In genomic region chr3:49166752-49167556, GRCh38 we compare ENCODE assay signal across 8 cellular contexts. TPM values are rescaled to one million over a fixed set of nuclear protein-coding genes. Genes with fewer than 3 reads are reported as not detected.
A peak's percentile ranks its signal among the peaks of the same experiment; 100 is the strongest.
DNase-seq lines count a peak whose midpoint lies in the region; ATAC-seq and TF ChIP-seq lines count a peak whose summit lies in the region.

No MANE protein-coding gene starts in this region.

- TF ChIP-seq POLR2A in heart left ventricle (IDR thresholded peaks at IDR 0.05), result no peak
- no peak for TF ChIP-seq POLR2A in body of pancreas (IDR thresholded peaks at IDR 0.05)

- H3K27me3 Mint-ChIP-seq in memory B cell, result peaks cover 6% of the 10 kb centered on the region

- H3K36me3 Mint-ChIP-seq in memory B cell, result peaks cover 18% of the 10 kb centered on the region

- TF ChIP-seq CTCF in heart left ventricle (IDR thresholded peaks at IDR 0.05), result no peak
- TF ChIP-seq CTCF in body of pancreas (IDR thresholded peaks at IDR 0.05), result no peak
- no peak for TF ChIP-seq CTCF in omental fat pad (IDR thresholded peaks at IDR 0.05)

- H3K27me3 ChIP-seq in heart left ventricle (no peaks in the 10 kb centered on the region), body of pancreas (no peaks in the 10 kb centered on the region)

- H3K27ac Mint-ChIP-seq in memory B cell, result peak overlapping the region; percentile 92

- 85 to 95% (median 87%) methylated on average over 4 to 6 of the region's 6 CpGs for WGBS in heart left ventricle, 4 donors
- WGBS in body of pancreas, 2 donors, result 91 to 95% methylated on average over 4 to 6 of the region's 6 CpGs
- WGBS in urinary bladder, result 96% methylated on average over 6 of the region's 6 CpGs

- DNase-seq in heart left ventricle (no peak), Right ventricle myocardium inferior (ENCODE audit: missing footprints) (no peak), body of pancreas (no peak), memory B cell (ENCODE audit: low spot score in 2 of 2) (no peak), hepatic stellate cell (ENCODE audit: low spot score) (no peak), omental fat pad (ENCODE audit: low spot score) (no peak)

- peak overlapping the region in 11 of 12 donors; percentile 78 to 99 (median 89) for H3K4me3 ChIP-seq in heart left ventricle
- H3K4me3 ChIP-seq in body of pancreas, result peak overlapping the region in 1 of 2 donors; percentile 21
- H3K4me3 ChIP-seq in urinary bladder (ENCODE audit: low read depth, low read length), result peak overlapping the region; percentile 96

- peaks cover 0 to 24% (median 20%) of the 10 kb centered on the region in 9 donors for H3K36me3 ChIP-seq in heart left ventricle
- peaks cover 0 to 6% of the 10 kb centered on the region in 2 donors for H3K36me3 ChIP-seq in body of pancreas (replicated peaks in 1 of 2; ENCODE audit: insufficient read depth in 1 of 2, low read depth in 2 of 2)
- H3K36me3 ChIP-seq in urinary bladder (ENCODE audit: insufficient read depth), result peaks cover 2% of the 10 kb centered on the region

- peak overlapping the region in 11 of 12 donors; percentile 82 to 96 (median 91) for H3K27ac ChIP-seq in heart left ventricle
- peak overlapping the region in 3 of 4 donors; percentile 64 to 69 (median 67) for H3K27ac ChIP-seq in body of pancreas
- peak overlapping the region; percentile 89 for H3K27ac ChIP-seq in urinary bladder (ENCODE audit: low read depth)

- peak overlapping the region; percentile 89 for H3K4me3 Mint-ChIP-seq in memory B cell

- intact Hi-C loops in heart left ventricle (cut with DNase I), result loop anchor here in 4 of 10 donors (5.0 to 10.0 kb wide), 4 partner anchors 35 to 278 kb away; partner anchors contain the start of genes LAMB2 (in 1 of the 4), RHOA (in 1 of the 4), TCTA (in 1 of the 4) and USP4 (in 1 of the 4)
- intact Hi-C loops in Right ventricle myocardium inferior (cut with DNase I), result loop anchor here (2.0 kb wide), 1 partner anchor 34 kb away; the partner anchor contains the start of gene LAMB2
- intact Hi-C loops in body of pancreas (cut with DNase I), result no loop called here

- no peaks in the 10 kb centered on the region for H3K9me3 Mint-ChIP-seq in memory B cell

- no peak for ATAC-seq in heart left ventricle
- no peak for ATAC-seq in Right ventricle myocardium inferior
- no peak for ATAC-seq in body of pancreas
- no peak for ATAC-seq in memory B cell (ENCODE audit: low read depth)
- no peak for ATAC-seq in omental fat pad (ENCODE audit: low FRiP score)
- no peak for ATAC-seq in HG03039 (IDR thresholded peaks at IDR 0.05; ENCODE audit: unreplicated experiment)

- peaks cover 14% of the 10 kb centered on the region for H3K4me1 Mint-ChIP-seq in memory B cell

- H3K9me3 ChIP-seq in heart left ventricle (no peaks in the 10 kb centered on the region), body of pancreas (no peaks in the 10 kb centered on the region)

- H3K4me1 ChIP-seq in heart left ventricle, result peaks cover 0 to 34% (median 25%) of the 10 kb centered on the region in 12 donors
- H3K4me1 ChIP-seq in body of pancreas, result peaks cover 40% of the 10 kb centered on the region
- no peaks in the 10 kb centered on the region for H3K4me1 ChIP-seq in urinary bladder (ENCODE audit: insufficient read depth)

RNA-seq across cellular contexts. Expression of gene CCDC71, which starts 0.8 kb away (rescaled TPM):
- total RNA-seq in heart left ventricle, result 10 to 100 TPM in 7 of 9 donors, 1 to 10 TPM in 2; 9.7 to 24.0 (median 14.6) TPM
- polyA plus RNA-seq in heart left ventricle, result 10 to 100 TPM in 1 of 2 donors, 1 to 10 TPM in 1; 9.8 to 17.7 TPM
- 9.4 TPM for total RNA-seq in Right ventricle myocardium inferior
- 10 to 100 TPM; 15.5 to 19.5 TPM for total RNA-seq in body of pancreas
- 10.3 TPM for total RNA-seq in urinary bladder
- polyA plus RNA-seq in urinary bladder, result 25.6 TPM
- 10 to 100 TPM; 20.7 to 29.9 (median 26.8) TPM for total RNA-seq in omental fat pad

RNA-seq across cellular contexts. Expression of gene KLHDC8B, which starts 4.4 kb away (rescaled TPM):
- total RNA-seq in heart left ventricle (100 to 1,000 TPM in 7 of 9 donors, 10 to 100 TPM in 2; 96.9 to 138 (median 112) TPM), Right ventricle myocardium inferior (128 TPM), body of pancreas (10 to 100 TPM; 19.5 to 22.1 TPM), urinary bladder (27.3 TPM), omental fat pad (100 to 1,000 TPM in 1 of 4 donors, 10 to 100 TPM in 3; 55.0 to 123 (median 65.5) TPM)
- polyA plus RNA-seq in heart left ventricle (100 to 1,000 TPM in 1 of 2 donors, 10 to 100 TPM in 1; 66.3 to 134 TPM), urinary bladder (80.8 TPM)

RNA-seq across cellular contexts. Expression of gene LAMB2, which starts 34.1 kb away (rescaled TPM):
- total RNA-seq in heart left ventricle (1,000 to 10,000 TPM in 2 of 9 donors, 100 to 1,000 TPM in 7; 488 to 1,265 (median 769) TPM), Right ventricle myocardium inferior (543 TPM), body of pancreas (100 to 1,000 TPM; 204 to 337 TPM), urinary bladder (429 TPM), omental fat pad (100 to 1,000 TPM; 334 to 564 (median 415) TPM)
- polyA plus RNA-seq in heart left ventricle (100 to 1,000 TPM; 290 to 836 TPM), urinary bladder (366 TPM)

RNA-seq across cellular contexts. Expression of gene USP19, which starts 46.3 kb away (rescaled TPM):
- 10 to 100 TPM; 47.9 to 90.3 (median 63.1) TPM for total RNA-seq in heart left ventricle
- polyA plus RNA-seq in heart left ventricle, result 10 to 100 TPM; 19.2 to 34.7 TPM
- 54.0 TPM for total RNA-seq in Right ventricle myocardium inferior
- total RNA-seq in body of pancreas, result 10 to 100 TPM; 30.6 to 33.6 TPM
- 30.8 TPM for total RNA-seq in urinary bladder
- 44.8 TPM for polyA plus RNA-seq in urinary bladder
- 10 to 100 TPM; 30.7 to 63.5 (median 45.4) TPM for total RNA-seq in omental fat pad
